1 cellular context compared by ENCODE assay signal in the genomic region with DNA sequence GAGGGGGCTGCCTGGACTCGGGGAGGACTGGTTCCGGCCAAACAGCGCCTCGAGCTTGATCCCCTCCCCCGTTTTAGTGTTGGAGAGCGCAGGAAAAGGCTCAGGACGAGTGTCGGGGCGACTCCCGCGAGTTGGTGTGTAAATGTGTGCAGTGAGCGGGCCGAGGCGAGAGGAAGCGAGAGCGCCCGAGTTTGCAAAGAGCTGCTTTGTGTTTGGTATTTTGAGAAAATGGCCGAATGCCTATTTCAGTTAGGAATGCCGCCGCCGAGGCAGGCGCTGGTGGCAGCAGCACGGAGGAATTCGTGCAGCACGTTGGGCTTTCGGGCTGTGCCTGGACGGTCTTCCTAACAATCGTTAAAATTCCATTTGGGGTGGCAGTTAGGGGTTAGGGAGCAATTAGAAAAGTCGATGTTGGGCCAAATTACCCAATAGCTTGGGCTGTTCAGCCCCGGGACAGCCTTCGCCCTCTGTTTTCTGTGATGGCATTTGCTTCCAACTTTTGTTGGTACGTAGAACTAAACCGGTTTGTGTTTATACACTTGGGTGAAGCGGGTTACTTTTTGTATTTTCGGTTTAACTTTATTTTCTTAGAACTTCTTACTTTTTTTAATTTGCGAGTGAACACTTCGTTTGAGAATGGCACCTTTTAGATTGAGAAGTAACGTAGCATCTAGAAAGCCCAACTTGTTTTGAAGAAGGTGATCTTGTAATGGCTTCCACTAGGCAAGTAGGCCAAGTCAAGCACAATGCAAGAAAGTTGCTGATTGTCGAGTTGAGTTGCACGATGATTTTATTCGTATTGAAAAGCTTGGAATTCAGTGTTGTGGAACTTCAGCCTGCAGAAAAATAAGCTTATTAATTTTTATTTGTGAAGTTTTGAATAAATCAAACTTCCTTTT.
A peak's percentile ranks its signal among the peaks of the same experiment; 100 is the strongest.
TF ChIP-seq lines count a peak whose summit lies in the region.

No MANE protein-coding gene starts in this region.

TF ChIP-seq in H1, 55 proteins besides CTCF, POLR2A, EP300 and RAD21:
- TF ChIP-seq TBP (IDR thresholded peaks at IDR 0.05; ENCODE audit: low read depth, low read length) (no peak), YY1 (IDR thresholded peaks at IDR 0.05; ENCODE audit: low read depth, low read length) (peak; percentile 89), JUN (IDR thresholded peaks at IDR 0.05; ENCODE audit: low read depth, low read length) (no peak), POU5F1 (IDR thresholded peaks at IDR 0.05; ENCODE audit: low read depth, low read length) (no peak), SIX5 (IDR thresholded peaks at IDR 0.05; ENCODE audit: low read depth, low read length) (no peak), ZNF274 (IDR thresholded peaks at IDR 0.05; ENCODE audit: borderline replicate concordance, extremely low read depth, low read length) (no peak), SAP30 (IDR thresholded peaks at IDR 0.05; ENCODE audit: insufficient read depth, insufficient replicate concordance, low read length) (peak; percentile 81), RFX5 (IDR thresholded peaks at IDR 0.05; ENCODE audit: borderline replicate concordance, low read depth, low read length) (no peak), TEAD4 (IDR thresholded peaks at IDR 0.05; ENCODE audit: low read depth, low read length) (peak; percentile 74), KDM4A (IDR thresholded peaks at IDR 0.05; ENCODE audit: low read depth, low read length, severe bottlenecking) (no peak), TAF1 (IDR thresholded peaks at IDR 0.05; ENCODE audit: low read depth, low read length) (peak; percentile 76), POLR2AphosphoS5 (IDR thresholded peaks at IDR 0.05; ENCODE audit: low read depth, low read length) (no peak), GTF2F1 (IDR thresholded peaks at IDR 0.05; ENCODE audit: borderline replicate concordance, low read depth, low read length) (no peak), CTBP2 (IDR thresholded peaks at IDR 0.05; ENCODE audit: borderline replicate concordance, insufficient read depth, insufficient read length, low read length) (no peak), CHD1 (IDR thresholded peaks at IDR 0.05; ENCODE audit: low read depth, low read length) (no peak), NRF1 (IDR thresholded peaks at IDR 0.05; ENCODE audit: low read depth, low read length) (no peak), ASH2L (IDR thresholded peaks at IDR 0.05; ENCODE audit: low read length) (peak; percentile 60), CEBPB (IDR thresholded peaks at IDR 0.05; ENCODE audit: low read depth, low read length) (no peak), TAF7 (optimal IDR thresholded peaks at IDR 0.05; ENCODE audit: borderline replicate concordance, low read depth, low read length) (no peak), FOSL1 (IDR thresholded peaks at IDR 0.05; ENCODE audit: insufficient read depth, low read depth, low read length) (no peak), SP2 (IDR thresholded peaks at IDR 0.05; ENCODE audit: low read length) (no peak), USF2 (IDR thresholded peaks at IDR 0.05; ENCODE audit: low read length) (no peak), TCF12 (IDR thresholded peaks at IDR 0.05; ENCODE audit: low read depth, low read length) (no peak), KDM5A (IDR thresholded peaks at IDR 0.05; ENCODE audit: low read length) (no peak), MAFK (IDR thresholded peaks at IDR 0.05; ENCODE audit: low read depth, low read length) (no peak), RBBP5 (IDR thresholded peaks at IDR 0.05; ENCODE audit: borderline replicate concordance, low read depth, low read length) (peak; percentile 21; the same call in 1 of the 2 replicates), SUZ12 (IDR thresholded peaks at IDR 0.05; ENCODE audit: low read length) (no peak), GABPA (IDR thresholded peaks at IDR 0.05; ENCODE audit: borderline replicate concordance, insufficient read depth, low read length) (no peak), EZH2 (IDR thresholded peaks at IDR 0.05; ENCODE audit: low read depth, low read length, severe bottlenecking) (no peak), HDAC2 (IDR thresholded peaks at IDR 0.05; ENCODE audit: borderline replicate concordance in 1 of 2, low read depth in 2 of 2, low read length in 2 of 2) (no peak), CHD2 (IDR thresholded peaks at IDR 0.05; ENCODE audit: low read length) (no peak), MAX (IDR thresholded peaks at IDR 0.05) (0 out of 2 replicates have a peak, but pooled peaks have one; percentile 14), BACH1 (IDR thresholded peaks at IDR 0.05; ENCODE audit: low read length) (no peak)
- TF ChIP-seq, protein P1, sequence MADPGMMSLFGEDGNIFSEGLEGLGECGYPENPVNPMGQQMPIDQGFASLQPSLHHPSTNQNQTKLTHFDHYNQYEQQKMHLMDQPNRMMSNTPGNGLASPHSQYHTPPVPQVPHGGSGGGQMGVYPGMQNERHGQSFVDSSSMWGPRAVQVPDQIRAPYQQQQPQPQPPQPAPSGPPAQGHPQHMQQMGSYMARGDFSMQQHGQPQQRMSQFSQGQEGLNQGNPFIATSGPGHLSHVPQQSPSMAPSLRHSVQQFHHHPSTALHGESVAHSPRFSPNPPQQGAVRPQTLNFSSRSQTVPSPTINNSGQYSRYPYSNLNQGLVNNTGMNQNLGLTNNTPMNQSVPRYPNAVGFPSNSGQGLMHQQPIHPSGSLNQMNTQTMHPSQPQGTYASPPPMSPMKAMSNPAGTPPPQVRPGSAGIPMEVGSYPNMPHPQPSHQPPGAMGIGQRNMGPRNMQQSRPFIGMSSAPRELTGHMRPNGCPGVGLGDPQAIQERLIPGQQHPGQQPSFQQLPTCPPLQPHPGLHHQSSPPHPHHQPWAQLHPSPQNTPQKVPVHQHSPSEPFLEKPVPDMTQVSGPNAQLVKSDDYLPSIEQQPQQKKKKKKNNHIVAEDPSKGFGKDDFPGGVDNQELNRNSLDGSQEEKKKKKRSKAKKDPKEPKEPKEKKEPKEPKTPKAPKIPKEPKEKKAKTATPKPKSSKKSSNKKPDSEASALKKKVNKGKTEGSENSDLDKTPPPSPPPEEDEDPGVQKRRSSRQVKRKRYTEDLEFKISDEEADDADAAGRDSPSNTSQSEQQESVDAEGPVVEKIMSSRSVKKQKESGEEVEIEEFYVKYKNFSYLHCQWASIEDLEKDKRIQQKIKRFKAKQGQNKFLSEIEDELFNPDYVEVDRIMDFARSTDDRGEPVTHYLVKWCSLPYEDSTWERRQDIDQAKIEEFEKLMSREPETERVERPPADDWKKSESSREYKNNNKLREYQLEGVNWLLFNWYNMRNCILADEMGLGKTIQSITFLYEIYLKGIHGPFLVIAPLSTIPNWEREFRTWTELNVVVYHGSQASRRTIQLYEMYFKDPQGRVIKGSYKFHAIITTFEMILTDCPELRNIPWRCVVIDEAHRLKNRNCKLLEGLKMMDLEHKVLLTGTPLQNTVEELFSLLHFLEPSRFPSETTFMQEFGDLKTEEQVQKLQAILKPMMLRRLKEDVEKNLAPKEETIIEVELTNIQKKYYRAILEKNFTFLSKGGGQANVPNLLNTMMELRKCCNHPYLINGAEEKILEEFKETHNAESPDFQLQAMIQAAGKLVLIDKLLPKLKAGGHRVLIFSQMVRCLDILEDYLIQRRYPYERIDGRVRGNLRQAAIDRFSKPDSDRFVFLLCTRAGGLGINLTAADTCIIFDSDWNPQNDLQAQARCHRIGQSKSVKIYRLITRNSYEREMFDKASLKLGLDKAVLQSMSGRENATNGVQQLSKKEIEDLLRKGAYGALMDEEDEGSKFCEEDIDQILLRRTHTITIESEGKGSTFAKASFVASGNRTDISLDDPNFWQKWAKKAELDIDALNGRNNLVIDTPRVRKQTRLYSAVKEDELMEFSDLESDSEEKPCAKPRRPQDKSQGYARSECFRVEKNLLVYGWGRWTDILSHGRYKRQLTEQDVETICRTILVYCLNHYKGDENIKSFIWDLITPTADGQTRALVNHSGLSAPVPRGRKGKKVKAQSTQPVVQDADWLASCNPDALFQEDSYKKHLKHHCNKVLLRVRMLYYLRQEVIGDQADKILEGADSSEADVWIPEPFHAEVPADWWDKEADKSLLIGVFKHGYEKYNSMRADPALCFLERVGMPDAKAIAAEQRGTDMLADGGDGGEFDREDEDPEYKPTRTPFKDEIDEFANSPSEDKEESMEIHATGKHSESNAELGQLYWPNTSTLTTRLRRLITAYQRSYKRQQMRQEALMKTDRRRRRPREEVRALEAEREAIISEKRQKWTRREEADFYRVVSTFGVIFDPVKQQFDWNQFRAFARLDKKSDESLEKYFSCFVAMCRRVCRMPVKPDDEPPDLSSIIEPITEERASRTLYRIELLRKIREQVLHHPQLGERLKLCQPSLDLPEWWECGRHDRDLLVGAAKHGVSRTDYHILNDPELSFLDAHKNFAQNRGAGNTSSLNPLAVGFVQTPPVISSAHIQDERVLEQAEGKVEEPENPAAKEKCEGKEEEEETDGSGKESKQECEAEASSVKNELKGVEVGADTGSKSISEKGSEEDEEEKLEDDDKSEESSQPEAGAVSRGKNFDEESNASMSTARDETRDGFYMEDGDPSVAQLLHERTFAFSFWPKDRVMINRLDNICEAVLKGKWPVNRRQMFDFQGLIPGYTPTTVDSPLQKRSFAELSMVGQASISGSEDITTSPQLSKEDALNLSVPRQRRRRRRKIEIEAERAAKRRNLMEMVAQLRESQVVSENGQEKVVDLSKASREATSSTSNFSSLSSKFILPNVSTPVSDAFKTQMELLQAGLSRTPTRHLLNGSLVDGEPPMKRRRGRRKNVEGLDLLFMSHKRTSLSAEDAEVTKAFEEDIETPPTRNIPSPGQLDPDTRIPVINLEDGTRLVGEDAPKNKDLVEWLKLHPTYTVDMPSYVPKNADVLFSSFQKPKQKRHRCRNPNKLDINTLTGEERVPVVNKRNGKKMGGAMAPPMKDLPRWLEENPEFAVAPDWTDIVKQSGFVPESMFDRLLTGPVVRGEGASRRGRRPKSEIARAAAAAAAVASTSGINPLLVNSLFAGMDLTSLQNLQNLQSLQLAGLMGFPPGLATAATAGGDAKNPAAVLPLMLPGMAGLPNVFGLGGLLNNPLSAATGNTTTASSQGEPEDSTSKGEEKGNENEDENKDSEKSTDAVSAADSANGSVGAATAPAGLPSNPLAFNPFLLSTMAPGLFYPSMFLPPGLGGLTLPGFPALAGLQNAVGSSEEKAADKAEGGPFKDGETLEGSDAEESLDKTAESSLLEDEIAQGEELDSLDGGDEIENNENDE (IDR thresholded peaks at IDR 0.05; ENCODE audit: insufficient replicate concordance, low read length): no peak
TF ChIP-seq in H1: peak in this region for 7.
